Comparison of ENCODE assay signal across 1 cellular context in the genomic region with DNA sequence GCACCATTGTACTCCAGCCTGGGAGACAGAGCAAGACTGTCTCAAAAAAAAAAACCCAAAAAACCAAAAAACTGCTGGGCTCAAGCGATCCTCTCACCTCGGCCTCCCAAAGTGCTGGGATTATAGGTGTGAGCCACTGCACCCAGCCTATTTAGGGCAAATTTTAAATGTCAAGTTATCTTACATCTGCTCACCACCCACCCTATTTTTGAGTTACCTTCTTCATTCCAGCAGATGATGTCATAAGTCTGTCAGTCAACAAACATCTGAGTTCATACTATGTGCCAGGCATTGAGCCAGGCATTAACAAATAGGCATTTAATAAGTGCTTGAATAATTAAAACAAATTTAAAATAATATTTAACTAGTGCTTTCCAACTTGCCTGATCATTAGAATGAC.
TF ChIP-seq lines count a peak whose summit lies in the region.

No MANE protein-coding gene starts in this region.

TF ChIP-seq in K562, 482 proteins besides CTCF, POLR2A, EP300 and RAD21:
- TF ChIP-seq ATF7 (IDR thresholded peaks at IDR 0.05) (peak; percentile 59), ZNF668 (CRISPR knock-in tag; IDR thresholded peaks at IDR 0.05) (no peak), ZNF584 (CRISPR knock-in tag; IDR thresholded peaks at IDR 0.05; ENCODE audit: low read depth) (no peak), ZNF77 (CRISPR knock-in tag; IDR thresholded peaks at IDR 0.05) (no peak), ARID2 (IDR thresholded peaks at IDR 0.05) (no peak), SRSF7 (optimal IDR thresholded peaks at IDR 0.05; ENCODE audit: low read depth, low read length) (no peak), BRD4 (IDR thresholded peaks at IDR 0.05) (no peak), HDAC8 (tag; IDR thresholded peaks at IDR 0.05) (no peak), PRDM10 (IDR thresholded peaks at IDR 0.05; ENCODE audit: partially characterized antibody) (peak; percentile 93), ID3 (CRISPR knock-in tag; IDR thresholded peaks at IDR 0.05) (no peak), ID3 (tag; IDR thresholded peaks at IDR 0.05) (no peak), FOXK2 (conservative IDR thresholded peaks at IDR 0.05 in 1 of 2, IDR thresholded peaks at IDR 0.05 in 1 of 2; ENCODE audit: low read depth in 2 of 2) (0 out of 4 replicates have a peak, but pooled peaks of 1 of the 2 experiments have one; percentile 32)
- TF ChIP-seq, protein P1, sequence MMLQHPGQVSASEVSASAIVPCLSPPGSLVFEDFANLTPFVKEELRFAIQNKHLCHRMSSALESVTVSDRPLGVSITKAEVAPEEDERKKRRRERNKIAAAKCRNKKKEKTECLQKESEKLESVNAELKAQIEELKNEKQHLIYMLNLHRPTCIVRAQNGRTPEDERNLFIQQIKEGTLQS (IDR thresholded peaks at IDR 0.05): peak; percentile 61
- TF ChIP-seq, protein P1 (CRISPR knock-in tag; conservative IDR thresholded peaks at IDR 0.05): no peak
- TF ChIP-seq, protein P2, sequence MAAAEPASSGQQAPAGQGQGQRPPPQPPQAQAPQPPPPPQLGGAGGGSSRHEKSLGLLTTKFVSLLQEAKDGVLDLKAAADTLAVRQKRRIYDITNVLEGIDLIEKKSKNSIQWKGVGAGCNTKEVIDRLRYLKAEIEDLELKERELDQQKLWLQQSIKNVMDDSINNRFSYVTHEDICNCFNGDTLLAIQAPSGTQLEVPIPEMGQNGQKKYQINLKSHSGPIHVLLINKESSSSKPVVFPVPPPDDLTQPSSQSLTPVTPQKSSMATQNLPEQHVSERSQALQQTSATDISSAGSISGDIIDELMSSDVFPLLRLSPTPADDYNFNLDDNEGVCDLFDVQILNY (CRISPR knock-in tag; IDR thresholded peaks at IDR 0.05): no peak
